Comparison of ENCODE assay signal across 20 cellular contexts in genomic region chr4:184816962-184817361, GRCh38. TPM values are rescaled to one million over a fixed set of nuclear protein-coding genes. Genes with fewer than 3 reads are reported as not detected.
DNase-seq lines count a peak whose midpoint lies in the region; ATAC-seq and TF ChIP-seq lines count a peak whose summit lies in the region.
"Had no signal": no experiment of that assay in that cellular context is flagged by ENCODE, and none has a peak within 500 bp of the region (broad histone marks: within the 10 kb centered on the region; RNA-seq: fewer than 3 reads in every experiment).

No MANE protein-coding gene starts in this region.

- H2AFZ ChIP-seq in KMS-11 (ENCODE audit: low read depth), result no peak overlapping the region

- H3K9ac ChIP-seq in KMS-11, result no peak overlapping the region
- H3K9ac ChIP-seq in subcutaneous abdominal adipose tissue (ENCODE audit: low read length in 5 of 5), result no peak overlapping the region

- H3K9me3 ChIP-seq in right atrium auricular region, result no peaks in the 10 kb centered on the region
- no peaks in the 10 kb centered on the region for H3K9me3 ChIP-seq in right cardiac atrium (ENCODE audit: control insufficient read depth, low read length)
- no peaks in the 10 kb centered on the region for H3K9me3 ChIP-seq in subcutaneous abdominal adipose tissue (ENCODE audit: control insufficient read depth in 5 of 5, low read length in 5 of 5)
- H3K9me3 ChIP-seq: HAP-1, tibial nerve had no signal

- no peak for TF ChIP-seq CTCF in right atrium auricular region (IDR thresholded peaks at IDR 0.05)
- no peak for TF ChIP-seq CTCF in KMS-11 (conservative IDR thresholded peaks at IDR 0.05; ENCODE audit: low read depth, low read length)
- TF ChIP-seq CTCF in activated B cell treated with CpG ODN at 0.5 μM for 24 hours (IDR thresholded peaks at IDR 0.05), result no peak

- peak overlapping the region; percentile 92; the same call in 1 of the 2 replicates for H3K4me2 ChIP-seq in KMS-11

- peak overlapping the region; percentile 38 for H3K4me3 Mint-ChIP-seq in activated B cell treated with CpG ODN at 0.5 μM for 24 hours
- H3K4me3 Mint-ChIP-seq: activated CD8-positive, alpha-beta T cell treated with anti-CD3 and anti-CD28 coated beads for 36 hours; activated T-cell treated with anti-CD3 and anti-CD28 coated beads, Interleukin-2, amount 50 U/mL, for 24 hours; CD8-positive, alpha-beta T cell; effector memory CD8-positive, alpha-beta T cell; T-cell had no signal

- H3K36me3 Mint-ChIP-seq in activated B cell treated with CpG ODN at 0.5 μM for 24 hours (ENCODE audit: low read depth), result peaks cover 13% of the 10 kb centered on the region
- H3K36me3 Mint-ChIP-seq: T-cell had no signal

- H3K27ac ChIP-seq in right atrium auricular region (peak overlapping the region; percentile 82 to 93), right cardiac atrium (ENCODE audit: low read length) (no peak overlapping the region), KMS-11 (no peak overlapping the region), subcutaneous abdominal adipose tissue (ENCODE audit: low read depth, low read length) (peak overlapping the region; percentile 95)
- H3K27ac ChIP-seq: WERI-Rb-1 had no signal

- POLR2A ChIA-PET in activated B cell treated with CpG ODN at 0.5 μM for 24 hours (lab: Charles Lee), result no interaction called here

- H3K36me3 ChIP-seq in right atrium auricular region, result no peaks in the 10 kb centered on the region
- no peaks in the 10 kb centered on the region for H3K36me3 ChIP-seq in KMS-11 (ENCODE audit: insufficient read depth)
- peaks cover 0 to 2% (median 0%) of the 10 kb centered on the region in 5 donors for H3K36me3 ChIP-seq in subcutaneous abdominal adipose tissue (ENCODE audit: control insufficient read depth in 5 of 5, insufficient read depth in 5 of 5, low read length in 5 of 5)
- H3K36me3 ChIP-seq: HAP-1, tibial nerve, WERI-Rb-1 had no signal

- H3K27me3 ChIP-seq in right atrium auricular region (no peaks in the 10 kb centered on the region), right cardiac atrium (ENCODE audit: control insufficient read depth, insufficient read depth) (no peaks in the 10 kb centered on the region), KMS-11 (ENCODE audit: insufficient read depth, low read depth) (no peaks in the 10 kb centered on the region), subcutaneous abdominal adipose tissue (ENCODE audit: control insufficient read depth in 5 of 5, insufficient read depth in 4 of 5, low read length in 5 of 5) (no peaks in the 10 kb centered on the region)
- H3K27me3 ChIP-seq: tibial nerve had no signal

- H3K79me2 ChIP-seq in KMS-11 (ENCODE audit: insufficient read depth, low read depth), result peaks cover 80% of the 10 kb centered on the region

- H3K4me3 ChIP-seq in right atrium auricular region (no peak overlapping the region), right cardiac atrium (ENCODE audit: low read length) (no peak overlapping the region), KMS-11 (IDR thresholded peaks at IDR 0.05; ENCODE audit: insufficient read depth, low read depth, low read length) (no peak overlapping the region), subcutaneous abdominal adipose tissue (ENCODE audit: low read depth in 1 of 5, low read length in 5 of 5) (no peak overlapping the region)
- H3K4me3 ChIP-seq: HAP-1, tibial nerve had no signal

- peaks cover 30% of the 10 kb centered on the region; the same call in 1 of the 2 replicates for H4K20me1 ChIP-seq in KMS-11 (ENCODE audit: insufficient read depth)

- ATAC-seq in right cardiac atrium (no peak), activated B cell treated with CpG ODN at 0.5 μM for 24 hours (ENCODE audit: low read depth) (peak; percentile 35), GM19467 (IDR thresholded peaks at IDR 0.05; ENCODE audit: unreplicated experiment) (no peak)
- ATAC-seq: activated CD8-positive, alpha-beta T cell treated with anti-CD3 and anti-CD28 coated beads for 36 hours; CD8-positive, alpha-beta T cell; effector memory CD8-positive, alpha-beta T cell; T-cell had no signal

- H3K9me3 Mint-ChIP-seq in activated B cell treated with CpG ODN at 0.5 μM for 24 hours, result no peaks in the 10 kb centered on the region
- H3K9me3 Mint-ChIP-seq: activated CD8-positive, alpha-beta T cell treated with anti-CD3 and anti-CD28 coated beads for 36 hours; activated T-cell treated with anti-CD3 and anti-CD28 coated beads, Interleukin-2, amount 50 U/mL, for 24 hours; CD8-positive, alpha-beta T cell; effector memory CD8-positive, alpha-beta T cell; T-cell had no signal

- peak overlapping the region; percentile 74 for H3K27ac Mint-ChIP-seq in activated B cell treated with CpG ODN at 0.5 μM for 24 hours
- H3K27ac Mint-ChIP-seq: activated CD8-positive, alpha-beta T cell treated with anti-CD3 and anti-CD28 coated beads for 36 hours; activated T-cell treated with anti-CD3 and anti-CD28 coated beads, Interleukin-2, amount 50 U/mL, for 24 hours; CD8-positive, alpha-beta T cell; T-cell had no signal

- CTCF ChIA-PET in activated B cell treated with CpG ODN at 0.5 μM for 24 hours (lab: Charles Lee), result no interaction called here

- no peaks in the 10 kb centered on the region for H3K27me3 Mint-ChIP-seq in activated B cell treated with CpG ODN at 0.5 μM for 24 hours
- H3K27me3 Mint-ChIP-seq: activated CD8-positive, alpha-beta T cell treated with anti-CD3 and anti-CD28 coated beads for 36 hours; activated T-cell treated with anti-CD3 and anti-CD28 coated beads, Interleukin-2, amount 50 U/mL, for 24 hours; effector memory CD8-positive, alpha-beta T cell; T-cell had no signal

- peaks cover 84% of the 10 kb centered on the region for H3K4me1 Mint-ChIP-seq in activated B cell treated with CpG ODN at 0.5 μM for 24 hours

- intact Hi-C loops in right cardiac atrium (cut with DNase I), result no loop called here
- intact Hi-C loops in activated B cell treated with CpG ODN at 0.5 μM for 24 hours (cut with micrococcal nuclease), result loop anchor here (1.0 to 10.0 kb wide), 6 partner anchors 8 to 555 kb away; partner anchors contain the start of gene ACSL1

- peaks cover 0 to 89% of the 10 kb centered on the region in 2 donors for H3K4me1 ChIP-seq in right atrium auricular region
- peaks cover 13% of the 10 kb centered on the region for H3K4me1 ChIP-seq in right cardiac atrium (ENCODE audit: control insufficient read depth, insufficient read depth, low read length)
- H3K4me1 ChIP-seq in KMS-11 (ENCODE audit: low read depth, poor library complexity, severe bottlenecking), result peaks cover 69% of the 10 kb centered on the region
- peaks cover 1 to 93% (median 85%) of the 10 kb centered on the region in 5 donors for H3K4me1 ChIP-seq in subcutaneous abdominal adipose tissue (ENCODE audit: control insufficient read depth in 5 of 5, insufficient read depth in 5 of 5, low read length in 5 of 5)

- DNase-seq in right atrium auricular region (ENCODE audit: low spot score) (no peak), right cardiac atrium (no peak), activated B cell treated with CpG ODN at 0.5 μM for 24 hours (no peak), GM03348 (ENCODE audit: low spot score) (no peak), SKM-1 (lab: John Stamatoyannopoulos, UW; ENCODE audit: unreplicated experiment) (no peak)
- DNase-seq: activated CD8-positive, alpha-beta T cell treated with anti-CD3 and anti-CD28 coated beads for 36 hours; activated naive CD4-positive, alpha-beta T cell treated with anti-CD3 and anti-CD28 coated beads, Interleukin-2, amount 50 U/mL, for 16 hours; activated T-cell treated with anti-CD3 and anti-CD28 coated beads, Interleukin-2, amount 50 U/mL, for 24 hours; CD8-positive, alpha-beta T cell; DND-41; effector memory CD8-positive, alpha-beta T cell; NCI-H1436 treated with DMSO at 0.1 percent for 48 hours; NCI-H82; T-cell; WERI-Rb-1 had no signal

RNA-seq across cellular contexts. Expression of gene ACSL1, which starts 8.8 kb away (rescaled TPM):
- total RNA-seq in right atrium auricular region (100 to 1,000 TPM; 144 to 156 TPM), right cardiac atrium (100 to 1,000 TPM in 2 of 4 donors, 10 to 100 TPM in 2; 94.6 to 149 (median 106) TPM), activated B cell treated with CpG ODN at 0.5 μM for 24 hours (46.3 and 47.0 TPM in 2 replicates)
- polyA plus RNA-seq in right cardiac atrium, result 129 TPM

Comparison
In these comparisons a context has a peak if more than half of its experiments do, and no peak if none do; other contexts are left out.
1. H3K27ac ChIP-seq: peak in right atrium auricular region (2 of 2) and subcutaneous abdominal adipose tissue (single experiment); none in right cardiac atrium (single experiment) and KMS-11 (single experiment).